In the genomic region with DNA sequence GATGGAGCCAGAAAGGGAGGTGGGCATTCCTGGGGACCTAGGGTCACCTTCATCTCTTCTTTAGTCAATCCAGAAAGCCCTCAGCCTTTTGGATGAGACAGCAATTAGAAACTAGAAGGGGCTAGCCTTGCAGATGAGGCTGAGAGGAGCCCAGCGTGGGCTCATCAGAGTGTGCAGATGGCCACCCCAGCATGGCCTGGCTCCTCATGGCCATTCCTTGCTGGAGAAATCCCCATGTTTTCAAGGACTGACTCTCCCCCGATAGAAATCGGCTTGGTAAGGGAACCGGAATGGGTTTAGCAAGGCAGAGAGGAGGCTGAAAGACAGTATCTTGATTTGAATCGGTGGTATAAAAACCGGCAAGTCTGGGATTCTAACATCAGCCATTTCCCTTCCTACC, we compare ENCODE assay signal across 20 cellular contexts.
DNase-seq lines count a peak whose midpoint lies in the region; ATAC-seq and TF ChIP-seq lines count a peak whose summit lies in the region.
"Had no signal": no experiment of that assay in that cellular context is flagged by ENCODE, and none has a peak within 500 bp of the region (broad histone marks: within the 10 kb centered on the region; RNA-seq: fewer than 3 reads in every experiment).

No MANE protein-coding gene starts in this region.

- no peak overlapping the region for H3K4me3 ChIP-seq in heart left ventricle
- H3K4me3 ChIP-seq: BLaER1 treated with 17β-estradiol and CSF1 and Interleukin-3, amounts not matched to agents 10 nM and 100 nM had no signal

- H3K27ac ChIP-seq in heart left ventricle (no peak overlapping the region), RWPE1 (no peak overlapping the region)
- H3K27ac ChIP-seq: 22Rv1; BLaER1 treated with 17β-estradiol and CSF1 and Interleukin-3, amounts not matched to agents 10 nM and 100 nM had no signal

- H3K36me3 ChIP-seq in heart left ventricle = no peaks in the 10 kb centered on the region
- H3K36me3 ChIP-seq: BE2C; BLaER1 treated with 17β-estradiol and CSF1 and Interleukin-3, amounts not matched to agents 10 nM and 100 nM had no signal

- POLR2A ChIA-PET in RWPE1 (lab: Yijun Ruan, JAX; ENCODE audit: low non-redundant PET) = no interaction called here

- H3K9me3 ChIP-seq in heart left ventricle = no peaks in the 10 kb centered on the region
- H3K9me3 ChIP-seq: BE2C; BLaER1 treated with 17β-estradiol and CSF1 and Interleukin-3, amounts not matched to agents 10 nM and 100 nM had no signal

- 60 to 74% (median 68%) methylated on average over 6 of the region's 6 CpGs for WGBS in heart left ventricle, 4 donors

- intact Hi-C loops in cardiac septum (cut with DNase I) (no loop called here), heart left ventricle (cut with DNase I) (loop anchor here in 2 of 10 donors (5.0 kb wide), 2 partner anchors 46 to 144 kb away; no protein-coding TSS in a partner anchor)

- peaks cover 0 to 45% (median 12%) of the 10 kb centered on the region in 9 donors for H3K27me3 ChIP-seq in heart left ventricle
- H3K27me3 ChIP-seq: BE2C had no signal

- TF ChIP-seq CTCF in heart left ventricle (IDR thresholded peaks at IDR 0.05) (no peak), RWPE1 (conservative IDR thresholded peaks at IDR 0.05; ENCODE audit: low read depth) (no peak)

- DNase-seq in cardiac septum (ENCODE audit: low spot score) (peak; percentile 31), heart left ventricle (no peak), cerebellum (ENCODE audit: low spot score) (peak; percentile 70), islet precursor cell (peak; percentile 26), RWPE1 (ENCODE audit: low spot score) (no peak), activated gamma-delta T cell treated with Interleukin-2 at 50 U/mL for 16 hours (no peak)
- DNase-seq: AML-193; BE2C; CD4-positive, alpha-beta T cell; CD8-positive, alpha-beta memory T cell; DMS 273 treated with DMSO at 0.1 percent for 48 hours; DMS79; EL; GF-D8; GOT3; H7; HCEC 1CT had no signal

- no peak for TF ChIP-seq POLR2A in heart left ventricle (IDR thresholded peaks at IDR 0.05)

- CTCF ChIA-PET in RWPE1 (lab: Yijun Ruan, JAX) = no interaction called here

- H3K4me1 ChIP-seq in heart left ventricle = peaks cover 0 to 12% (median 0%) of the 10 kb centered on the region in 12 donors
- H3K4me1 ChIP-seq: BLaER1 treated with 17β-estradiol and CSF1 and Interleukin-3, amounts not matched to agents 10 nM and 100 nM had no signal

- no peak for ATAC-seq in heart left ventricle
- ATAC-seq in HG03196 (IDR thresholded peaks at IDR 0.05; ENCODE audit: unreplicated experiment) = no peak

Comparison
In these comparisons a context has a peak if more than half of its experiments do, and no peak if none do; other contexts are left out.
1. DNase-seq: peak in cardiac septum (single experiment), cerebellum (single experiment) and islet precursor cell (single experiment); none in heart left ventricle (0 of 5), RWPE1 (single experiment) and activated gamma-delta T cell treated with Interleukin-2 at 50 U/mL for 16 hours (single experiment).